In genomic region chr1:199510314-199510713, GRCh38 we compare ENCODE assay signal across 14 cellular contexts.
DNase-seq lines count a peak whose midpoint lies in the region; ATAC-seq, FAIRE-seq and TF ChIP-seq lines count a peak whose summit lies in the region.
"Had no signal": no experiment of that assay in that cellular context is flagged by ENCODE, and none has a peak within 500 bp of the region (broad histone marks: within the 10 kb centered on the region; RNA-seq: fewer than 3 reads in every experiment).

No MANE protein-coding gene starts in this region.

- H3K4me3 Mint-ChIP-seq in activated T-helper 1 cell treated with anti-CD3 and anti-CD28 coated beads, Interleukin-12 subunit alpha, Interleukin-12 subunit beta, Interleukin-2, Interleukin-4 antibody, amounts not matched to agents 30 ng/mL and 10 ng/mL and 1 ng/mL, durations not matched to agents 14 hours and 24 hours and 36 hours = no peak overlapping the region
- H3K4me3 Mint-ChIP-seq: activated T-helper 17 cell treated with anti-CD3 and anti-CD28 coated beads, Interleukin-2, amount 50 U/mL, for 72 hours had no signal

- TF ChIP-seq CTCF in D721Med (IDR thresholded peaks at IDR 0.05; ENCODE audit: insufficient read depth, missing control alignments) = no peak

- no peak overlapping the region for H3K27ac Mint-ChIP-seq in activated T-helper 1 cell treated with anti-CD3 and anti-CD28 coated beads, Interleukin-12 subunit alpha, Interleukin-12 subunit beta, Interleukin-2, Interleukin-4 antibody, amounts not matched to agents 30 ng/mL and 10 ng/mL and 1 ng/mL, durations not matched to agents 14 hours and 24 hours and 36 hours
- H3K27ac Mint-ChIP-seq: activated T-helper 17 cell treated with anti-CD3 and anti-CD28 coated beads, Interleukin-2, amount 50 U/mL, for 72 hours had no signal

- DNase-seq in D721Med (ENCODE audit: insufficient read length, low spot score) (no peak), AG08396 (ENCODE audit: low spot score) (no peak)
- DNase-seq in activated T-helper 1 cell treated with anti-CD3 and anti-CD28 coated beads, Interleukin-12 subunit alpha, Interleukin-12 subunit beta, Interleukin-2, Interleukin-4 antibody, amounts not matched to agents 30 ng/mL and 10 ng/mL and 1 ng/mL, durations not matched to agents 14 hours and 24 hours and 36 hours (ENCODE audit: low spot score) = no peak
- DNase-seq in stimulated activated CD4-positive, alpha-beta T cell treated with anti-CD3 and anti-CD28 coated beads, Interleukin-4, amount 100 ng/mL, for 24 hours = no peak
- DNase-seq: activated CD4-positive, CD25-positive, alpha-beta regulatory T cell; mesendoderm; NCI-H2171; stimulated activated CD4-positive, alpha-beta T cell treated with anti-CD3 and anti-CD28 coated beads, Interleukin-2, amount 100 ng/mL, for 48 hours had no signal

- peaks cover 12% of the 10 kb centered on the region for H3K27me3 Mint-ChIP-seq in activated T-helper 1 cell treated with anti-CD3 and anti-CD28 coated beads, Interleukin-12 subunit alpha, Interleukin-12 subunit beta, Interleukin-2, Interleukin-4 antibody, amounts not matched to agents 30 ng/mL and 10 ng/mL and 1 ng/mL, durations not matched to agents 14 hours and 24 hours and 36 hours (ENCODE audit: insufficient read depth)
- H3K27me3 Mint-ChIP-seq: activated T-helper 17 cell treated with anti-CD3 and anti-CD28 coated beads, Interleukin-2, amount 50 U/mL, for 72 hours had no signal

- FAIRE-seq in D721Med (lab: Jason Lieb, UNC) = peak; percentile 81
- FAIRE-seq: A204.1 had no signal

- no peaks in the 10 kb centered on the region for H3K36me3 Mint-ChIP-seq in activated T-helper 1 cell treated with anti-CD3 and anti-CD28 coated beads, Interleukin-12 subunit alpha, Interleukin-12 subunit beta, Interleukin-2, Interleukin-4 antibody, amounts not matched to agents 30 ng/mL and 10 ng/mL and 1 ng/mL, durations not matched to agents 14 hours and 24 hours and 36 hours (ENCODE audit: low read depth)

- intact Hi-C loops in activated T-helper 1 cell treated with anti-CD3 and anti-CD28 coated beads, Interleukin-12 subunit alpha, Interleukin-12 subunit beta, Interleukin-2, Interleukin-4 antibody, amounts not matched to agents 30 ng/mL and 10 ng/mL and 1 ng/mL, durations not matched to agents 14 hours and 24 hours and 36 hours (cut with micrococcal nuclease) = no loop called here

- no peaks in the 10 kb centered on the region for H3K4me1 Mint-ChIP-seq in activated T-helper 1 cell treated with anti-CD3 and anti-CD28 coated beads, Interleukin-12 subunit alpha, Interleukin-12 subunit beta, Interleukin-2, Interleukin-4 antibody, amounts not matched to agents 30 ng/mL and 10 ng/mL and 1 ng/mL, durations not matched to agents 14 hours and 24 hours and 36 hours (ENCODE audit: low read depth)
- H3K4me1 Mint-ChIP-seq: activated T-helper 17 cell treated with anti-CD3 and anti-CD28 coated beads, Interleukin-2, amount 50 U/mL, for 72 hours had no signal

- no peaks in the 10 kb centered on the region for H3K9me3 Mint-ChIP-seq in activated T-helper 1 cell treated with anti-CD3 and anti-CD28 coated beads, Interleukin-12 subunit alpha, Interleukin-12 subunit beta, Interleukin-2, Interleukin-4 antibody, amounts not matched to agents 30 ng/mL and 10 ng/mL and 1 ng/mL, durations not matched to agents 14 hours and 24 hours and 36 hours
- H3K9me3 Mint-ChIP-seq: activated T-helper 17 cell treated with anti-CD3 and anti-CD28 coated beads, Interleukin-2, amount 50 U/mL, for 72 hours had no signal

- ATAC-seq in GM19395 (IDR thresholded peaks at IDR 0.05; ENCODE audit: unreplicated experiment) = peak; percentile 82
- ATAC-seq in HG02870 (IDR thresholded peaks at IDR 0.05; ENCODE audit: unreplicated experiment) = peak; percentile 96
- ATAC-seq in HG03521 (IDR thresholded peaks at IDR 0.05; ENCODE audit: unreplicated experiment) = peak; percentile 71
- ATAC-seq in GM18873 (IDR thresholded peaks at IDR 0.05; ENCODE audit: low FRiP score, unreplicated experiment) = no peak
- ATAC-seq: activated T-helper 17 cell treated with anti-CD3 and anti-CD28 coated beads, Interleukin-2, amount 50 U/mL, for 72 hours had no signal
